Comparison of ENCODE assay signal across 26 cellular contexts in the genomic region with DNA sequence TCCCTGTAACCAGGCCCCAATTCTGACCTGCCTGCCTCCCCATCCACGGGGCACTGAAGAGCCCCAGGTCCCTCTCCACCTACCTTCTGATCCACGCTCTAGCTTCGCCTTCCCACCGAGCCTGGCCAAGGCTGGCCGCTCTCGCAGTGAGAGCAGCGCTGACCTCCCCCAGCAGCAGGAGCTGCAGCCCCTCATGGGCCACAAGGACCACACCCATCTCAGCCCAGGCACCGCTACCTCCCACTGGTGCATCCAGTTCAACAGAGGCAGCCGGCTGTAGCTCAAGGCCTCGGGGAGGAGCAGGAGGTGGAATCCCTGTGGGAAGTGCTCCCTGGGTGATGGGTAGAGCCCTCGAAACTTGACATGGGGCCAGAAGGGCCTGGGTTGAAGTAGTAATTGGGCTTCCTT. TPM values are rescaled to one million over a fixed set of nuclear protein-coding genes. Genes with fewer than 3 reads are reported as not detected.
"Had no signal": no experiment of that assay in that cellular context is flagged by ENCODE, and none has a peak within 500 bp of the region (broad histone marks: within the 10 kb centered on the region; RNA-seq: fewer than 3 reads in every experiment).

No MANE protein-coding gene starts in this region.

- H3K36me3 ChIP-seq: lower lobe of right lung, neutrophil, right lobe of liver, thoracic aorta had no signal

- H3K4me3 Mint-ChIP-seq: activated T-cell treated with anti-CD3 and anti-CD28 coated beads, Interleukin-2, amount 50 U/mL, for 4 hours; dendritic cell treated with granulocyte-macrophage colony-stimulating factor and Interleukin-4, amounts not matched to agents 40 ng/mL and 50 ng/mL, for 4 days; naive thymus-derived CD8-positive, alpha-beta T cell; stimulated activated naive B cell treated with anti-CD40 and anti-IgM and Interleukin-4, amounts not matched to agents 10 μg/mL and 1 μg/mL and 100 μg/mL, for 72 hours; WTC11 had no signal

- ATAC-seq: foreskin keratinocyte; left lobe of liver; naive thymus-derived CD8-positive, alpha-beta T cell; stimulated activated naive B cell treated with anti-CD40 and anti-IgM and Interleukin-4, amounts not matched to agents 10 μg/mL and 1 μg/mL and 100 μg/mL, for 72 hours; WTC11 had no signal

- H3K79me2 ChIP-seq: parathyroid adenoma had no signal

- H3K9me3 ChIP-seq: lower lobe of right lung, neutrophil, right lobe of liver, thoracic aorta, upper lobe of left lung had no signal

- H3K27ac ChIP-seq: foreskin keratinocyte, lower lobe of right lung, neutrophil, parathyroid adenoma, right lobe of liver, thoracic aorta, upper lobe of left lung had no signal

- H2AFZ ChIP-seq: parathyroid adenoma had no signal

- H3K9me3 Mint-ChIP-seq: activated T-cell treated with anti-CD3 and anti-CD28 coated beads, Interleukin-2, amount 50 U/mL, for 4 hours; activated T-helper 2 cell treated with anti-CD3 and anti-CD28 coated beads, Interferon-gamma antibody, Interleukin-2, Interleukin-4, amounts not matched to agents 10 μg/mL and 5 μg/mL and 100 μg/mL, durations not matched to agents 14 hours and 24 hours and 36 hours; dendritic cell treated with granulocyte-macrophage colony-stimulating factor and Interleukin-4, amounts not matched to agents 40 ng/mL and 50 ng/mL, for 4 days; naive thymus-derived CD8-positive, alpha-beta T cell; stimulated activated naive B cell treated with anti-CD40 and anti-IgM and Interleukin-4, amounts not matched to agents 10 μg/mL and 1 μg/mL and 100 μg/mL, for 72 hours; WTC11 had no signal

- DNase-seq: activated CD4-positive, alpha-beta T cell treated with anti-CD3 and anti-CD28 coated beads, Interleukin-2, amount 50 U/mL, for 48 hours; activated CD8-positive, alpha-beta memory T cell treated with anti-CD3 and anti-CD28 coated beads, Interleukin-2, amount 50 U/mL, for 48 hours; activated naive CD4-positive, alpha-beta T cell treated with Interleukin-2 at 50 U/mL for 16 hours; activated T-cell treated with anti-CD3 and anti-CD28 coated beads, Interleukin-2, amount 50 U/mL, for 4 hours; amygdala; effector CD4-positive, alpha-beta T cell; foreskin keratinocyte; lower lobe of right lung; naive thymus-derived CD8-positive, alpha-beta T cell; right lobe of liver; small intestine; stimulated activated CD4-positive, alpha-beta T cell treated with anti-CD3 and anti-CD28 coated beads, Interleukin-2, amount 100 ng/mL, for 48 hours; stimulated activated CD8-positive, alpha-beta memory T cell treated with anti-CD3 and anti-CD28 coated beads, Interleukin-4, amount 100 ng/mL, for 48 hours; stimulated activated naive B cell treated with anti-CD40 and anti-IgM and Interleukin-4, amounts not matched to agents 10 μg/mL and 1 μg/mL and 100 μg/mL, for 72 hours; T-helper 9 cell; upper lobe of left lung had no signal

- H3K9ac ChIP-seq: parathyroid adenoma had no signal

- H3K27me3 ChIP-seq: right lobe of liver, upper lobe of left lung had no signal

- H3K4me1 ChIP-seq: foreskin keratinocyte, lower lobe of right lung, parathyroid adenoma, right lobe of liver had no signal

- H3K4me1 Mint-ChIP-seq: WTC11 had no signal

- H3K4me3 ChIP-seq: lower lobe of right lung, right lobe of liver, thoracic aorta, upper lobe of left lung had no signal

- H3K27ac Mint-ChIP-seq: activated T-helper 2 cell treated with anti-CD3 and anti-CD28 coated beads, Interferon-gamma antibody, Interleukin-2, Interleukin-4, amounts not matched to agents 10 μg/mL and 5 μg/mL and 100 μg/mL, durations not matched to agents 14 hours and 24 hours and 36 hours; dendritic cell treated with granulocyte-macrophage colony-stimulating factor and Interleukin-4, amounts not matched to agents 40 ng/mL and 50 ng/mL, for 4 days; naive thymus-derived CD8-positive, alpha-beta T cell; stimulated activated naive B cell treated with anti-CD40 and anti-IgM and Interleukin-4, amounts not matched to agents 10 μg/mL and 1 μg/mL and 100 μg/mL, for 72 hours; WTC11 had no signal

RNA-seq across cellular contexts. Expression of a gene that starts 55.6 kb away (rescaled TPM):
- total RNA-seq: bronchial epithelial cell; foreskin keratinocyte; left lobe of liver; naive thymus-derived CD8-positive, alpha-beta T cell; right lobe of liver; thoracic aorta had no signal
- polyA plus RNA-seq: fibroblast of lung, foreskin keratinocyte, keratinocyte had no signal
